3 cellular contexts compared by ENCODE assay signal in the genomic region with DNA sequence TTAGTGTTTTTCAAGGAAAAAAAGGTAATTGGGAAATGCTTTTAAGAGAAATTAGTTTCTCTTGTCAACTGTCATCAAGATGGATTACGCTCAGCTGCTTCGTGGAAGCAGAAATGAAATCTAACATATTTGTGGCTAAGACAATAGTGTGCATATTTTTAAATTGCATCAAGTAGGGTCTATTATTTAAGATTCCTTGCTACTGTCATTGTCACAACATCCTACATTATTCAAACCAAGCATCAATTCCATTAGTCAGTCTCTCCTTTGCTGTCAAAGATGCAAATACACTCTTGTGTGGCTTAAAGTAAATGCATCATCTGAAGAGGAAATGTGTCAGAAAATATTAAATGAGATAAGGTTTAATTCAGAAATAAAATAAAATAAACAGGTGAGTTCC.
"Had no signal": no experiment of that assay in that cellular context is flagged by ENCODE, and none has a peak within 500 bp of the region (broad histone marks: within the 10 kb centered on the region; RNA-seq: fewer than 3 reads in every experiment).

No MANE protein-coding gene starts in this region.

- H3K4me3 ChIP-seq: GM12878 had no signal

- DNase-seq: GDM1, GF-D8 had no signal
